In genomic region chr2:176129825-176130152, GRCh38 we compare ENCODE assay signal across 9 cellular contexts. TPM values are rescaled to one million over a fixed set of nuclear protein-coding genes. Genes with fewer than 3 reads are reported as not detected.
DNase-seq lines count a peak whose midpoint lies in the region; ATAC-seq, FAIRE-seq and TF ChIP-seq lines count a peak whose summit lies in the region.
"Had no signal": no experiment of that assay in that cellular context is flagged by ENCODE, and none has a peak within 500 bp of the region (broad histone marks: within the 10 kb centered on the region; RNA-seq: fewer than 3 reads in every experiment).

No MANE protein-coding gene starts in this region.

- peak overlapping the region; percentile 54 for H3K9ac ChIP-seq in HUES6 (ENCODE audit: low read length)

- H3K9me3 ChIP-seq in A549: no peaks in the 10 kb centered on the region
- no peaks in the 10 kb centered on the region for H3K9me3 ChIP-seq in HUES6 (ENCODE audit: control insufficient read depth, insufficient read depth, low read depth, low read length)

- no peak for TF ChIP-seq POLR2A in A549 (IDR thresholded peaks at IDR 0.05; ENCODE audit: low read length)

- intact Hi-C loops in dendritic cell treated with granulocyte-macrophage colony-stimulating factor and Interleukin-4, amounts not matched to agents 40 ng/mL and 50 ng/mL, for 4 days (cut with micrococcal nuclease): loop anchor here (5.0 to 10.0 kb wide), 3 partner anchors 508 to 1033 kb away; no protein-coding TSS in a partner anchor
- intact Hi-C loops in activated CD8-positive, alpha-beta T cell treated with anti-CD3 and anti-CD28 coated beads for 36 hours (cut with micrococcal nuclease): loop anchor here (5.0 kb wide), 4 partner anchors 43 to 1018 kb away; no protein-coding TSS in a partner anchor

- no peak for TF ChIP-seq EP300 in A549 (IDR thresholded peaks at IDR 0.05)

- peak in 1 of 2 experiments; percentile 52; a peak in 4 of 6 replicates for ATAC-seq in A549
- ATAC-seq in naive thymus-derived CD8-positive, alpha-beta T cell: peak; percentile 18 to 22
- ATAC-seq in activated CD8-positive, alpha-beta T cell treated with anti-CD3 and anti-CD28 coated beads for 36 hours: no peak

- no peak for TF ChIP-seq CTCF in A549 (IDR thresholded peaks at IDR 0.05)
- TF ChIP-seq CTCF in GM13976 (IDR thresholded peaks at IDR 0.05; ENCODE audit: borderline replicate concordance, control extremely low read depth, extremely low read depth, insufficient read depth, missing control alignments): no peak
- no peak for TF ChIP-seq CTCF in activated CD8-positive, alpha-beta T cell treated with anti-CD3 and anti-CD28 coated beads for 36 hours (IDR thresholded peaks at IDR 0.05)

- no peak overlapping the region for H3K27ac Mint-ChIP-seq in dendritic cell treated with granulocyte-macrophage colony-stimulating factor and Interleukin-4, amounts not matched to agents 40 ng/mL and 50 ng/mL, for 4 days
- H3K27ac Mint-ChIP-seq in naive thymus-derived CD8-positive, alpha-beta T cell: no peak overlapping the region
- H3K27ac Mint-ChIP-seq in activated CD8-positive, alpha-beta T cell treated with anti-CD3 and anti-CD28 coated beads for 36 hours: no peak overlapping the region

- FAIRE-seq in A549 (lab: Jason Lieb, UNC): no peak

- H3K4me2 ChIP-seq in A549: peak overlapping the region; percentile 85

- CTCF ChIA-PET in A549 (lab: Yijun Ruan, JAX): interaction anchor here (1.0 to 9.5 kb wide), 7 partner anchors 8 to 685 kb away, joined by 3 to 139 read pairs (median 6); no protein-coding TSS in a partner anchor
- CTCF ChIA-PET in activated CD8-positive, alpha-beta T cell treated with anti-CD3 and anti-CD28 coated beads for 36 hours (lab: Charles Lee): interaction anchor here (1.0 to 9.8 kb wide), 4 partner anchors 10 to 523 kb away, joined by 3 to 95 read pairs (median 21); no protein-coding TSS in a partner anchor

- peak overlapping the region; percentile 60 for H3K4me3 Mint-ChIP-seq in dendritic cell treated with granulocyte-macrophage colony-stimulating factor and Interleukin-4, amounts not matched to agents 40 ng/mL and 50 ng/mL, for 4 days
- H3K4me3 Mint-ChIP-seq in naive thymus-derived CD8-positive, alpha-beta T cell: peak overlapping the region in 8 of 10 donors; percentile 31 to 77 (median 44)
- H3K4me3 Mint-ChIP-seq in activated CD8-positive, alpha-beta T cell treated with anti-CD3 and anti-CD28 coated beads for 36 hours: no peak overlapping the region

- POLR2A ChIA-PET in A549 (lab: Yijun Ruan, JAX): interaction anchor here (1.2 kb wide), 1 partner anchor 140 kb away, joined by 3 read pairs; the partner anchor contains the start of gene MTX2
- POLR2A ChIA-PET in naive thymus-derived CD8-positive, alpha-beta T cell (lab: Charles Lee): no interaction called here
- POLR2A ChIA-PET in activated CD8-positive, alpha-beta T cell treated with anti-CD3 and anti-CD28 coated beads for 36 hours (lab: Charles Lee): no interaction called here

- DNase-seq in A549 (ENCODE audit: low read depth in 1 of 2, low spot score in 1 of 2): no peak
- no peak for DNase-seq in naive thymus-derived CD8-positive, alpha-beta T cell
- no peak for DNase-seq in stimulated activated CD4-positive, alpha-beta T cell treated with anti-CD3 and anti-CD28 coated beads, Interleukin-4, amount 100 ng/mL, for 1 hour
- DNase-seq in GM13976 (ENCODE audit: low spot score): no peak
- no peak for DNase-seq in activated CD8-positive, alpha-beta T cell treated with anti-CD3 and anti-CD28 coated beads for 36 hours
- no peak for DNase-seq in G401 (ENCODE audit: low spot score)
- DNase-seq: activated CD8-positive, alpha-beta T cell treated with anti-CD3 and anti-CD28 coated beads, Interleukin-2, amount 10 ng/mL, durations not matched to agents 7 days and 5 days had no signal

- H3K27ac ChIP-seq in A549 (peak overlapping the region; percentile 88 to 94), HUES6 (ENCODE audit: low read depth, low read length) (no peak overlapping the region)

- in situ Hi-C loops in GM13976 (cut with MboI; ENCODE audit: low sequenced_read_pairs, unreplicated experiment): loop anchor here (10.0 to 25.0 kb wide), 2 partner anchors 683 to 1025 kb away; no protein-coding TSS in a partner anchor
- in situ Hi-C loops in G401 (cut with HindIII; ENCODE audit: low sequenced_read_pairs): no loop called here

- H3K4me1 Mint-ChIP-seq in dendritic cell treated with granulocyte-macrophage colony-stimulating factor and Interleukin-4, amounts not matched to agents 40 ng/mL and 50 ng/mL, for 4 days (ENCODE audit: low read depth): peaks cover 28% of the 10 kb centered on the region
- H3K4me1 Mint-ChIP-seq in naive thymus-derived CD8-positive, alpha-beta T cell: peaks cover 10 to 40% (median 32%) of the 10 kb centered on the region in 4 donors
- peaks cover 25% of the 10 kb centered on the region for H3K4me1 Mint-ChIP-seq in activated CD8-positive, alpha-beta T cell treated with anti-CD3 and anti-CD28 coated beads for 36 hours (ENCODE audit: low read depth)

- H3K4me1 ChIP-seq in A549 (peaks cover 3% of the 10 kb centered on the region; the same call in 1 of the 3 replicates), HUES6 (ENCODE audit: control insufficient read depth, insufficient read depth, low read length) (peaks cover 18% of the 10 kb centered on the region)

- H3K36me3 ChIP-seq in HUES6 (ENCODE audit: control insufficient read depth, insufficient read depth, low read length): no peaks in the 10 kb centered on the region

- H3K36me3 Mint-ChIP-seq in dendritic cell treated with granulocyte-macrophage colony-stimulating factor and Interleukin-4, amounts not matched to agents 40 ng/mL and 50 ng/mL, for 4 days (ENCODE audit: low read depth): no peaks in the 10 kb centered on the region
- H3K36me3 Mint-ChIP-seq in naive thymus-derived CD8-positive, alpha-beta T cell: peaks cover 3 to 10% (median 6%) of the 10 kb centered on the region in 3 donors
- no peaks in the 10 kb centered on the region for H3K36me3 Mint-ChIP-seq in activated CD8-positive, alpha-beta T cell treated with anti-CD3 and anti-CD28 coated beads for 36 hours (ENCODE audit: low read depth)

- H3K9me3 Mint-ChIP-seq in dendritic cell treated with granulocyte-macrophage colony-stimulating factor and Interleukin-4, amounts not matched to agents 40 ng/mL and 50 ng/mL, for 4 days: no peaks in the 10 kb centered on the region
- H3K9me3 Mint-ChIP-seq in naive thymus-derived CD8-positive, alpha-beta T cell: peaks cover 0 to 23% (median 3%) of the 10 kb centered on the region in 9 donors
- no peaks in the 10 kb centered on the region for H3K9me3 Mint-ChIP-seq in activated CD8-positive, alpha-beta T cell treated with anti-CD3 and anti-CD28 coated beads for 36 hours

- peak overlapping the region; percentile 81 for H3K4me3 ChIP-seq in A549
- H3K4me3 ChIP-seq in HUES6 (ENCODE audit: low read depth, low read length): peak overlapping the region; percentile 49; the same call in 1 of the 2 replicates

- no peak for TF ChIP-seq RAD21 in A549 (conservative IDR thresholded peaks at IDR 0.05 in 1 of 2, IDR thresholded peaks at IDR 0.05 in 1 of 2)

- H3K27me3 Mint-ChIP-seq in dendritic cell treated with granulocyte-macrophage colony-stimulating factor and Interleukin-4, amounts not matched to agents 40 ng/mL and 50 ng/mL, for 4 days: peaks cover 86% of the 10 kb centered on the region
- H3K27me3 Mint-ChIP-seq in naive thymus-derived CD8-positive, alpha-beta T cell: peaks cover 68 to 88% (median 79%) of the 10 kb centered on the region in 5 donors
- peaks cover 78% of the 10 kb centered on the region for H3K27me3 Mint-ChIP-seq in activated CD8-positive, alpha-beta T cell treated with anti-CD3 and anti-CD28 coated beads for 36 hours

- peaks cover 100% of the 10 kb centered on the region for H3K27me3 ChIP-seq in HUES6 (ENCODE audit: control insufficient read depth, insufficient read depth, low read length)

- WGBS in A549 (ENCODE audit: missing lambda C conversion rate): 60% methylated on average over 36 of the region's 42 CpGs

RNA-seq across cellular contexts. Expression of gene HOXD8, which starts 0.3 kb away (rescaled TPM):
- polyA plus RNA-seq in A549 (2011; rRNA removed): 6.4 and 8.5 TPM in 2 replicates
- 2.3 and 3.0 TPM in 2 replicates for polyA plus RNA-seq in A549 (2012; cell fraction: cytosol; rRNA removed)
- 1.7 and 1.8 TPM in 2 replicates for polyA plus RNA-seq in A549 (2012; cell fraction: nucleus; rRNA removed)
- 3.5 to 3.9 TPM (median 3.8 TPM) in 3 replicates for polyA plus RNA-seq in A549 (2017; fragmentation: RNase III; extraction: RNeasy Plus Mini Kit Qiagen cat#74134 plus additional on column Dnase treatment)
- polyA minus RNA-seq in A549 (2011; rRNA and poly(A)+ RNA removed): 0.97 and 2.5 TPM in 2 replicates
- total RNA-seq in naive thymus-derived CD8-positive, alpha-beta T cell: not detected
- not detected for polyA plus RNA-seq in naive thymus-derived CD8-positive, alpha-beta T cell
- not detected for total RNA-seq in activated CD8-positive, alpha-beta T cell treated with anti-CD3 and anti-CD28 coated beads for 36 hours
- 4.1 and 4.2 TPM in 2 replicates for total RNA-seq in G401 (2014; rRNA removed; shearing (Covaris generic))
- total RNA-seq: activated CD8-positive, alpha-beta T cell treated with anti-CD3 and anti-CD28 coated beads, Interleukin-2, amount 10 ng/mL, durations not matched to agents 7 days and 5 days had no signal

RNA-seq across cellular contexts. Expression of gene HOXD9, which starts 7.3 kb away (rescaled TPM):
- polyA plus RNA-seq in A549 (2011; rRNA removed): 0.34 and 0.45 TPM in 2 replicates
- 0.30 and 0.47 TPM in 2 replicates for polyA plus RNA-seq in A549 (2012; cell fraction: cytosol; rRNA removed)
- 8.3 and 8.7 TPM in 2 replicates for polyA plus RNA-seq in A549 (2012; cell fraction: nucleus; rRNA removed)
- polyA plus RNA-seq in A549 (2017; fragmentation: RNase III; extraction: RNeasy Plus Mini Kit Qiagen cat#74134 plus additional on column Dnase treatment): 0.94 to 1.7 TPM (median 1.0 TPM) in 3 replicates
- not detected in 2 replicates for polyA minus RNA-seq in A549 (2011; rRNA and poly(A)+ RNA removed)
- total RNA-seq in naive thymus-derived CD8-positive, alpha-beta T cell: not detected
- not detected for polyA plus RNA-seq in naive thymus-derived CD8-positive, alpha-beta T cell
- not detected for total RNA-seq in activated CD8-positive, alpha-beta T cell treated with anti-CD3 and anti-CD28 coated beads for 36 hours
- total RNA-seq in G401 (2014; rRNA removed; shearing (Covaris generic)): 6.6 and 10.6 TPM in 2 replicates
- total RNA-seq: activated CD8-positive, alpha-beta T cell treated with anti-CD3 and anti-CD28 coated beads, Interleukin-2, amount 10 ng/mL, durations not matched to agents 7 days and 5 days had no signal

RNA-seq across cellular contexts. Expression of gene HOXD10, which starts 13.2 kb away (rescaled TPM):
- polyA plus RNA-seq in A549 (2011; rRNA removed) (4.6 and 4.8 TPM in 2 replicates), A549 (2017; fragmentation: RNase III; extraction: RNeasy Plus Mini Kit Qiagen cat#74134 plus additional on column Dnase treatment) (3.7 to 5.4 TPM (median 4.3 TPM) in 3 replicates)
- 1.8 and 2.3 TPM in 2 replicates for polyA plus RNA-seq in A549 (2012; cell fraction: cytosol; rRNA removed)
- 3.6 and 6.3 TPM in 2 replicates for polyA plus RNA-seq in A549 (2012; cell fraction: nucleus; rRNA removed)
- polyA minus RNA-seq in A549 (2011; rRNA and poly(A)+ RNA removed): 1.2 and 1.9 TPM in 2 replicates
- total RNA-seq in naive thymus-derived CD8-positive, alpha-beta T cell: not detected
- not detected for polyA plus RNA-seq in naive thymus-derived CD8-positive, alpha-beta T cell
- not detected for total RNA-seq in activated CD8-positive, alpha-beta T cell treated with anti-CD3 and anti-CD28 coated beads for 36 hours
- not detected in 2 replicates for total RNA-seq in G401 (2014; rRNA removed; shearing (Covaris generic))
- total RNA-seq: activated CD8-positive, alpha-beta T cell treated with anti-CD3 and anti-CD28 coated beads, Interleukin-2, amount 10 ng/mL, durations not matched to agents 7 days and 5 days had no signal

RNA-seq across cellular contexts. Expression of gene HOXD4, which starts 21.6 kb away (rescaled TPM):
- 0.27 and 0.28 TPM in 2 replicates for polyA plus RNA-seq in A549 (2011; rRNA removed)
- polyA plus RNA-seq in A549 (2012; cell fraction: cytosol; rRNA removed): 0.32 and 0.43 TPM in 2 replicates
- 2.6 and 3.1 TPM in 2 replicates for polyA plus RNA-seq in A549 (2012; cell fraction: nucleus; rRNA removed)
- polyA plus RNA-seq in A549 (2017; fragmentation: RNase III; extraction: RNeasy Plus Mini Kit Qiagen cat#74134 plus additional on column Dnase treatment): 0.54 to 0.92 TPM (median 0.87 TPM) in 3 replicates
- polyA minus RNA-seq in A549 (2011; rRNA and poly(A)+ RNA removed): 0.25 TPM in 1 of 2 replicates, not detected in the other
- total RNA-seq in naive thymus-derived CD8-positive, alpha-beta T cell: not detected
- polyA plus RNA-seq in naive thymus-derived CD8-positive, alpha-beta T cell: not detected
- not detected for total RNA-seq in activated CD8-positive, alpha-beta T cell treated with anti-CD3 and anti-CD28 coated beads for 36 hours
- 1.7 TPM in 1 of 2 replicates, not detected in the other for total RNA-seq in G401 (2014; rRNA removed; shearing (Covaris generic))
- total RNA-seq: activated CD8-positive, alpha-beta T cell treated with anti-CD3 and anti-CD28 coated beads, Interleukin-2, amount 10 ng/mL, durations not matched to agents 7 days and 5 days had no signal

RNA-seq across cellular contexts. Expression of gene HOXD11, which starts 22.7 kb away (rescaled TPM):
- 2.6 and 2.9 TPM in 2 replicates for polyA plus RNA-seq in A549 (2011; rRNA removed)
- 3.0 and 3.9 TPM in 2 replicates for polyA plus RNA-seq in A549 (2012; cell fraction: cytosol; rRNA removed)
- 3.3 and 3.5 TPM in 2 replicates for polyA plus RNA-seq in A549 (2012; cell fraction: nucleus; rRNA removed)
- polyA plus RNA-seq in A549 (2017; fragmentation: RNase III; extraction: RNeasy Plus Mini Kit Qiagen cat#74134 plus additional on column Dnase treatment): 3.7 to 4.9 TPM (median 4.8 TPM) in 3 replicates
- polyA minus RNA-seq in A549 (2011; rRNA and poly(A)+ RNA removed): 0.92 and 1.0 TPM in 2 replicates
- not detected for total RNA-seq in naive thymus-derived CD8-positive, alpha-beta T cell
- not detected for polyA plus RNA-seq in naive thymus-derived CD8-positive, alpha-beta T cell
- not detected for total RNA-seq in activated CD8-positive, alpha-beta T cell treated with anti-CD3 and anti-CD28 coated beads for 36 hours
- not detected in 2 replicates for total RNA-seq in G401 (2014; rRNA removed; shearing (Covaris generic))
- total RNA-seq: activated CD8-positive, alpha-beta T cell treated with anti-CD3 and anti-CD28 coated beads, Interleukin-2, amount 10 ng/mL, durations not matched to agents 7 days and 5 days had no signal
